In the genomic region with DNA sequence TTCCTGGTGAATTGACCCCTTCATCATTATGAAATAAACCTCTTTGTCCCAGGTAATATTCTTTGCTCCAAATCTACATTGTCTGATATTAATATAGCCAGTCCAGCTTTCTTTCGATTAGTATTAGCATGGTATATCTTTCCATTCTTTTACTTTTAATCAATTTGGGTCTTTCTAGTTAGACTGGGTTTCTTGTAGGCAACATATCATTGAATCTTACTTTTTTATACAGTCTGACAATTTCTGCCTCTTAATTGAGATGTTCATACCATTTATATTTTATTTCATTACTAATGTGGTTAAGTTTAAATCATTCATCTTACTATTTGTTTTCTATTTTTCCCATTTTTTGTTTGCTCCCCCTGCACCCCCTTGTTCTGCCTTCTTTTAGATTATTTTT, we compare ENCODE assay signal across 13 cellular contexts.
"Had no signal": no experiment of that assay in that cellular context is flagged by ENCODE, and none has a peak within 500 bp of the region (broad histone marks: within the 10 kb centered on the region; RNA-seq: fewer than 3 reads in every experiment).

No MANE protein-coding gene starts in this region.

- H3K36me3 ChIP-seq: colonic mucosa, esophagus muscularis mucosa, esophagus squamous epithelium, gastrocnemius medialis, gastroesophageal sphincter, heart left ventricle, heart right ventricle had no signal

- H3K9me3 ChIP-seq: colonic mucosa, esophagus squamous epithelium had no signal

- H3K4me1 ChIP-seq: colonic mucosa, esophagus muscularis mucosa, foreskin keratinocyte, gastroesophageal sphincter had no signal

- H3K27ac ChIP-seq: colonic mucosa, coronary artery, dorsolateral prefrontal cortex, epithelial cell of prostate, esophagus muscularis mucosa, esophagus squamous epithelium, foreskin keratinocyte, gastrocnemius medialis, gastroesophageal sphincter, heart left ventricle, heart right ventricle had no signal

- ATAC-seq: effector memory CD8-positive, alpha-beta T cell; esophagus mucosa; foreskin keratinocyte; gastrocnemius medialis; gastroesophageal sphincter; heart left ventricle; heart right ventricle had no signal

- H3K4me3 ChIP-seq: colonic mucosa, coronary artery, dorsolateral prefrontal cortex, esophagus muscularis mucosa, esophagus squamous epithelium, gastrocnemius medialis, gastroesophageal sphincter, heart left ventricle, heart right ventricle had no signal
